ENCODE assay signal across 15 cellular contexts in the genomic region with DNA sequence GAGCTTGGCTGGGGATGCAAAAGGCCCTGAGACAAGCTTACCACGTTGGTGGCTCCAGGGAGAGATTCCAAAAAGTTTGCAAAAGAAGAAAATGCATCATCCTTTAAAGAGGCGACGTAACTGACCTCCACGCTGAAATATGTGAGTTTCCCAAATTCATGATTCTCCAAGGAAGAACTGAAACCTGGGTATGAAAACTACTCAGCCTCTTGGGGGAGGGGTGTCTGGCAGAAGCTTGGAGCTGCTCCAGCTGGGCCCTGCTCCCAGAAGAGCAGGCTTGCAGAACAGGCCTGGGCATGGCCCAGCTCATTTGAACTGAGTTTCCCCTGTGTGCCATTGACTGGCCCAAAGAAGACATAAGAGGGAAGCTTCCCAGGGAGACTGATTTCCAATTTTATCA. TPM values are rescaled to one million over a fixed set of nuclear protein-coding genes. Genes with fewer than 3 reads are reported as not detected.
A peak's percentile ranks its signal among the peaks of the same experiment; 100 is the strongest.
DNase-seq lines count a peak whose midpoint lies in the region; ATAC-seq and TF ChIP-seq lines count a peak whose summit lies in the region.
"Had no signal": no experiment of that assay in that cellular context is flagged by ENCODE, and none has a peak within 500 bp of the region (broad histone marks: within the 10 kb centered on the region; RNA-seq: fewer than 3 reads in every experiment).

No MANE protein-coding gene starts in this region.

- TF ChIP-seq RAD21 in SK-N-SH (IDR thresholded peaks at IDR 0.05; ENCODE audit: low read length), result no peak

- peaks cover 26% of the 10 kb centered on the region for H3F3A ChIP-seq in SK-N-SH (replicated peaks; ENCODE audit: insufficient read depth)

- H3K27ac ChIP-seq in SK-N-SH (ENCODE audit: low read depth in 2 of 2, low read length in 1 of 2), result peak overlapping the region in 1 of 2 experiments; percentile 69; a peak in 3 of 4 replicates

- no peak for ATAC-seq in GM21717 (IDR thresholded peaks at IDR 0.05; ENCODE audit: unreplicated experiment)
- ATAC-seq: mucosa of descending colon had no signal

- TF ChIP-seq CTCF in SK-N-SH (IDR thresholded peaks at IDR 0.05), result no peak

- H3K9ac ChIP-seq in SK-N-SH, result no peak overlapping the region

- H3K4me2 ChIP-seq in SK-N-SH, result no peak overlapping the region

- no peak overlapping the region for H3K4me3 ChIP-seq in SK-N-SH (ENCODE audit: low read depth in 2 of 2, low read length in 1 of 2)
- H3K4me3 ChIP-seq: mucosa of descending colon had no signal

- H3K79me2 ChIP-seq in SK-N-SH (ENCODE audit: insufficient read depth), result no peaks in the 10 kb centered on the region

- no peak; a peak in 1 of 4 replicates for TF ChIP-seq EP300 in SK-N-SH (IDR thresholded peaks at IDR 0.05; ENCODE audit: borderline replicate concordance in 1 of 2, low read depth in 1 of 2, low read length in 1 of 2)

- H3K36me3 ChIP-seq in SK-N-SH (replicated peaks in 1 of 2; ENCODE audit: control insufficient read depth in 1 of 2, insufficient read depth in 2 of 2, low read length in 1 of 2), result no peaks in the 10 kb centered on the region

- no peaks in the 10 kb centered on the region for H3K27me3 ChIP-seq in SK-N-SH (ENCODE audit: insufficient read depth)

- no peaks in the 10 kb centered on the region for H4K20me1 ChIP-seq in SK-N-SH (ENCODE audit: insufficient read depth)

- no peak overlapping the region for H2AFZ ChIP-seq in SK-N-SH (ENCODE audit: low read depth)

- H3K4me1 ChIP-seq in SK-N-SH (ENCODE audit: control insufficient read depth in 1 of 2, insufficient read depth in 2 of 2, low read depth in 1 of 2, low read length in 1 of 2), result peaks cover 5 to 23% of the 10 kb centered on the region in 2 experiments; a peak in 2 of 4 replicates

- no peaks in the 10 kb centered on the region for H3K9me3 ChIP-seq in SK-N-SH
- H3K9me3 ChIP-seq: mucosa of descending colon had no signal

- peak; percentile 69 for DNase-seq in Ammon's horn (ENCODE audit: low spot score)
- peak; percentile 56 for DNase-seq in SK-N-SH
- peak; percentile 74 for DNase-seq in fibroblast of peridontal ligament (ENCODE audit: extremely low read depth)
- DNase-seq in myocyte (ENCODE audit: low read depth), result peak; percentile 42
- DNase-seq in NCI-H2029 (lab: John Stamatoyannopoulos, UW), result no peak
- no peak for DNase-seq in NCI-H82 treated with DMSO at 0.1 percent for 48 hours (lab: John Stamatoyannopoulos, UW; ENCODE audit: unreplicated experiment)
- no peak for DNase-seq in NCI-H526 (lab: John Stamatoyannopoulos, UW)
- DNase-seq: activated CD4-positive, alpha-beta T cell treated with anti-CD3 and anti-CD28 coated beads for 48 hours; activated naive CD4-positive, alpha-beta T cell; C1 segment of cervical spinal cord; GF-D8; mucosa of descending colon; NCI-H1436; SW 1271 had no signal

- POLR2A ChIA-PET in SK-N-SH (lab: Yijun Ruan, JAX), result interaction anchor here (1.0 kb wide), 1 partner anchor 12 kb away, joined by 3 read pairs; no protein-coding TSS in a partner anchor

- no peaks in the 10 kb centered on the region for H3K9me2 ChIP-seq in SK-N-SH

- WGBS in SK-N-SH (ENCODE audit: low lambda C conversion rate), result 55% methylated on average over 4 of the region's 4 CpGs

- CTCF ChIA-PET in SK-N-SH (lab: Yijun Ruan, JAX), result interaction anchor here (0.9 to 18.8 kb wide), 7 partner anchors 10 to 89 kb away, joined by 3 to 326 read pairs (median 3); partner anchors contain the start of gene GP5

TF ChIP-seq in SK-N-SH, 30 proteins besides CTCF, POLR2A, EP300 and RAD21:
- TF ChIP-seq CHD2 (IDR thresholded peaks at IDR 0.05; ENCODE audit: low read length, partially characterized antibody) (peak; percentile 54), REST (IDR thresholded peaks at IDR 0.05; ENCODE audit: low read depth, low read length) (no peak), MAX (IDR thresholded peaks at IDR 0.05; ENCODE audit: low read depth) (peak; percentile 33; the same call in 1 of the 2 replicates)

RNA-seq across cellular contexts. Expression of gene CPN2, which starts 20.5 kb away (rescaled TPM):
- polyA plus RNA-seq in SK-N-SH (2012; rRNA removed), result not detected in 2 replicates
- not detected in 2 replicates for polyA plus RNA-seq in SK-N-SH (2012; cell fraction: cytosol; rRNA removed)
- polyA plus RNA-seq in SK-N-SH (2012; cell fraction: nucleus; rRNA removed), result not detected in 2 replicates
- total RNA-seq in myocyte, result not detected in 2 replicates
- polyA plus RNA-seq in myocyte (2012), result not detected

RNA-seq across cellular contexts. Expression of gene LRRC15, which starts 39.0 kb away (rescaled TPM):
- polyA plus RNA-seq in SK-N-SH (2012; rRNA removed), result 0.02 and 0.03 TPM in 2 replicates
- polyA plus RNA-seq in SK-N-SH (2012; cell fraction: cytosol; rRNA removed), result 0.01 and 0.03 TPM in 2 replicates
- 0.04 and 0.05 TPM in 2 replicates for polyA plus RNA-seq in SK-N-SH (2012; cell fraction: nucleus; rRNA removed)
- 0.16 TPM in 1 of 2 replicates, not detected in the other for total RNA-seq in myocyte
- polyA plus RNA-seq in myocyte (2012), result 0.13 TPM

Comparison
In these comparisons a context has a peak if more than half of its experiments do, and no peak if none do; other contexts are left out.
1. DNase-seq: peak in Ammon's horn (single experiment), SK-N-SH (single experiment), fibroblast of peridontal ligament (single experiment) and myocyte (single experiment); none in NCI-H2029 (single experiment), NCI-H82 treated with DMSO at 0.1 percent for 48 hours (single experiment) and NCI-H526 (0 of 2).